Comparison of ENCODE assay signal across 16 cellular contexts in genomic region chr19:50531171-50531612, GRCh38.
DNase-seq lines count a peak whose midpoint lies in the region; ATAC-seq lines count a peak whose summit lies in the region.
"Had no signal": no experiment of that assay in that cellular context is flagged by ENCODE, and none has a peak within 500 bp of the region (broad histone marks: within the 10 kb centered on the region; RNA-seq: fewer than 3 reads in every experiment).

No MANE protein-coding gene starts in this region.

- ATAC-seq in HG03460 (IDR thresholded peaks at IDR 0.05; ENCODE audit: unreplicated experiment) = no peak
- ATAC-seq: Panc1 had no signal

- H3K27ac ChIP-seq in caudate nucleus (ENCODE audit: low read depth, low read length) (peak overlapping the region; percentile 50), layer of hippocampus (ENCODE audit: low read depth, low read length) (peak overlapping the region; percentile 46)
- H3K27ac ChIP-seq: HL-60 had no signal

- in situ Hi-C loops in ACHN (cut with HindIII; ENCODE audit: low pct_ligation_motif_present, low pct_unique_long_range_greater_than_20kb, low sequenced_read_pairs) = no loop called here

- H3K27me3 ChIP-seq in layer of hippocampus (ENCODE audit: control insufficient read depth, insufficient read depth, low read length) = no peaks in the 10 kb centered on the region

- DNase-seq in NCI-H146 (lab: John Stamatoyannopoulos, UW) (peak; percentile 21), NCI-H146 treated with DMSO at 0.1 percent for 48 hours (lab: John Stamatoyannopoulos, UW; ENCODE audit: unreplicated experiment) (no peak), caudate nucleus (lab: John Stamatoyannopoulos, UW) (peak in 48 of 61 donors; percentile 17 to 88 (median 66)), activated gamma-delta T cell treated with Interleukin-2 at 50 U/mL for 16 hours (no peak), putamen (ENCODE audit: low spot score) (no peak), ACHN (no peak)
- DNase-seq: GF-D8, NCI-H1436, NCI-H2081, NCI-H524, SHP77, SK-N-SH had no signal

Comparison
In these comparisons a context has a peak if more than half of its experiments do, and no peak if none do; other contexts are left out.
1. DNase-seq: peak in NCI-H146 (single experiment) and caudate nucleus (48 of 61); none in NCI-H146 treated with DMSO at 0.1 percent for 48 hours (single experiment), activated gamma-delta T cell treated with Interleukin-2 at 50 U/mL for 16 hours (single experiment), putamen (single experiment) and ACHN (single experiment).